Comparison of ENCODE assay signal across 1 cellular context in genomic region chr6:43629505-43630300, GRCh38.
TF ChIP-seq lines count a peak whose summit lies in the region.

No MANE protein-coding gene starts in this region.

TF ChIP-seq in K562, 482 proteins besides CTCF, POLR2A, EP300 and RAD21 (continued from another document and continues in another):
- TF ChIP-seq ZNF407 (IDR thresholded peaks at IDR 0.05; ENCODE audit: low read depth) (no peak), HDAC6 (IDR thresholded peaks at IDR 0.05; ENCODE audit: low read depth, low read length) (no peak), SAP30 (IDR thresholded peaks at IDR 0.05; ENCODE audit: borderline replicate concordance, insufficient read depth, low read depth, low read length, poor library complexity, severe bottlenecking) (peak; percentile 20), CREB3 (tag; conservative IDR thresholded peaks at IDR 0.05; ENCODE audit: low read depth) (peak; percentile 66), ZNF143 (CRISPR knock-in tag; IDR thresholded peaks at IDR 0.05) (peak; percentile 63; the same call in 1 of the 2 replicates), FOXJ3 (CRISPR knock-in tag; IDR thresholded peaks at IDR 0.05) (no peak), ZZZ3 (IDR thresholded peaks at IDR 0.05) (no peak), SMAD3 (CRISPR knock-in tag; conservative IDR thresholded peaks at IDR 0.05) (0 out of 2 replicates have a peak, but pooled peaks have one; percentile 75), E2F1 (CRISPR knock-in tag; IDR thresholded peaks at IDR 0.05) (peak; percentile 51), SRSF3 (IDR thresholded peaks at IDR 0.05; ENCODE audit: insufficient read depth, low read length) (peak; percentile 96), SMAD4 (CRISPR knock-in tag; conservative IDR thresholded peaks at IDR 0.05) (no peak; the same call in none of the 2 replicates), TFAM (CRISPR knock-in tag; conservative IDR thresholded peaks at IDR 0.05) (no peak), DEAF1 (CRISPR knock-in tag; IDR thresholded peaks at IDR 0.05) (no peak), KDM5B (IDR thresholded peaks at IDR 0.05; ENCODE audit: insufficient replicate concordance, low read depth, low read length) (peak; percentile 90), WHSC1 (IDR thresholded peaks at IDR 0.05; ENCODE audit: low read length) (no peak), MXD1 (CRISPR knock-in tag; IDR thresholded peaks at IDR 0.05; ENCODE audit: borderline replicate concordance, poor library complexity, severe bottlenecking) (no peak), ZNF57 (CRISPR knock-in tag; IDR thresholded peaks at IDR 0.05) (no peak), CHD1 (IDR thresholded peaks at IDR 0.05; ENCODE audit: low read length) (peak; percentile 99), HOXB6 (CRISPR knock-in tag; IDR thresholded peaks at IDR 0.05; ENCODE audit: borderline replicate concordance) (peak; percentile 47; the same call in 1 of the 2 replicates), NFIC (IDR thresholded peaks at IDR 0.05) (peak; percentile 99), ZNF253 (CRISPR knock-in tag; conservative IDR thresholded peaks at IDR 0.05) (0 out of 2 replicates have a peak, but pooled peaks have one; percentile 19), TEAD4 (IDR thresholded peaks at IDR 0.05; ENCODE audit: low read length) (peak; percentile 61; the same call in 1 of the 2 replicates), TEAD4 (CRISPR knock-in tag; IDR thresholded peaks at IDR 0.05; ENCODE audit: borderline replicate concordance) (0 out of 2 replicates have a peak, but pooled peaks have one; percentile 29), ZNF165 (CRISPR knock-in tag; IDR thresholded peaks at IDR 0.05; ENCODE audit: borderline replicate concordance) (no peak), AFF1 (IDR thresholded peaks at IDR 0.05; ENCODE audit: low read depth in 1 of 2, partially characterized antibody in 2 of 2) (peak in 1 of 2 experiments; percentile 73), ETV6 (IDR thresholded peaks at IDR 0.05; ENCODE audit: borderline replicate concordance in 1 of 2, low read depth in 2 of 2, low read length in 1 of 2) (no peak), ETV6 (CRISPR knock-in tag; IDR thresholded peaks at IDR 0.05; ENCODE audit: borderline replicate concordance) (peak; percentile 5; the same call in 1 of the 2 replicates), ATF7 (IDR thresholded peaks at IDR 0.05) (peak; percentile 78), ZNF274 (IDR thresholded peaks at IDR 0.05; ENCODE audit: borderline replicate concordance, low read depth, low read length) (no peak), TCF7 (IDR thresholded peaks at IDR 0.05; ENCODE audit: borderline replicate concordance) (0 out of 2 replicates have a peak, but pooled peaks have one; percentile 63), ZNF398 (CRISPR knock-in tag; IDR thresholded peaks at IDR 0.05) (no peak), NFE2L1 (tag; IDR thresholded peaks at IDR 0.05; ENCODE audit: borderline replicate concordance, low read depth) (no peak), CREB3L1 (IDR thresholded peaks at IDR 0.05; ENCODE audit: borderline replicate concordance, low read depth) (peak; percentile 72), ZNF3 (CRISPR knock-in tag; IDR thresholded peaks at IDR 0.05) (no peak), TOE1 (IDR thresholded peaks at IDR 0.05; ENCODE audit: borderline replicate concordance) (peak; percentile 75; the same call in 1 of the 2 replicates), TOE1 (CRISPR knock-in tag; IDR thresholded peaks at IDR 0.05; ENCODE audit: borderline replicate concordance, low read depth) (peak; percentile 88), EGR1 (conservative IDR thresholded peaks at IDR 0.05) (peak; percentile 42; the same call in 1 of the 2 replicates), CREB1 (IDR thresholded peaks at IDR 0.05) (no peak), CREB1 (CRISPR knock-in tag; IDR thresholded peaks at IDR 0.05) (0 out of 2 replicates have a peak, but pooled peaks have one; percentile 9), ETV5 (CRISPR knock-in tag; IDR thresholded peaks at IDR 0.05; ENCODE audit: low read depth) (peak; percentile 69; the same call in 1 of the 2 replicates)
